Comparison of ENCODE assay signal across 20 cellular contexts in the genomic region with DNA sequence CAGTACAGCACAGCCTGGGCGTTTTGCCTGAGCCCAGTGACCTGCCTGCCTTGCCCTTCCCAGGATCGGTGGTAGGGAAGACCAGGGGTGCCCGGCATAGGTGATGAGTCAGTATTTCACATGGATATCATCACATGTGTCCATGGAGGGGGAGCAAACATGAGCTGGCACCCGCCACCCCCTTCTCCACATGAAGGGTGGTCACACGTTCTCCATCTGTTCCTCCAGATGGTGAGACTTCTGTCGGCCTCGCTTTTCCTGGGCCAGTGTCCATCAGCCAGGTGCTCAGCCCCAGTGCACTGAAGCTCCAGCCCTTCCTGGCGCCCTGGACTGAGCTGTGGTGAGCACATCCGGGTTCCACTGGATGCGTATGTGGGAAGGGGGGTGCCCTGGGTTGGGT.
DNase-seq lines count a peak whose midpoint lies in the region; TF ChIP-seq lines count a peak whose summit lies in the region.
"Had no signal": no experiment of that assay in that cellular context is flagged by ENCODE, and none has a peak within 500 bp of the region (broad histone marks: within the 10 kb centered on the region; RNA-seq: fewer than 3 reads in every experiment).

No MANE protein-coding gene starts in this region.

- H3K9ac ChIP-seq in mesenchymal stem cell (ENCODE audit: low read length), result no peak overlapping the region
- H3K9ac ChIP-seq: BLaER1 had no signal

- intact Hi-C loops in left ventricle myocardium inferior (cut with micrococcal nuclease), result no loop called here

- no peaks in the 10 kb centered on the region for H3K79me1 ChIP-seq in mesenchymal stem cell (replicated peaks; ENCODE audit: low read length, poor library complexity, severe bottlenecking)

- no peak overlapping the region for H2BK12ac ChIP-seq in mesenchymal stem cell (ENCODE audit: low read length in 2 of 2)

- H2BK15ac ChIP-seq in mesenchymal stem cell (ENCODE audit: low read depth, poor library complexity, severe bottlenecking), result no peak overlapping the region

- H3K4me3 ChIP-seq in mesenchymal stem cell (ENCODE audit: insufficient read depth in 1 of 2, low read depth in 1 of 2, low read length in 2 of 2) (no peak overlapping the region), WERI-Rb-1 (ENCODE audit: low read depth, low read length) (no peak overlapping the region), left ventricle myocardium inferior (no peak overlapping the region)
- H3K4me3 ChIP-seq: BLaER1 had no signal

- H3K23ac ChIP-seq in mesenchymal stem cell (ENCODE audit: low read length in 2 of 2), result no peak overlapping the region

- H3K4me1 ChIP-seq in mesenchymal stem cell (ENCODE audit: control insufficient read depth, insufficient read depth, low read depth, low read length) (no peaks in the 10 kb centered on the region), left ventricle myocardium inferior (no peaks in the 10 kb centered on the region)
- H3K4me1 ChIP-seq: BE2C, BLaER1 had no signal

- H2AFZ ChIP-seq in mesenchymal stem cell (ENCODE audit: low read depth, low read length), result no peak overlapping the region

- H4K91ac ChIP-seq in mesenchymal stem cell (ENCODE audit: low read length), result no peak overlapping the region

- H3K9me3 ChIP-seq in mesenchymal stem cell (ENCODE audit: control insufficient read depth, low read length) (no peaks in the 10 kb centered on the region), WERI-Rb-1 (ENCODE audit: severe bottlenecking) (no peaks in the 10 kb centered on the region), left ventricle myocardium inferior (replicated peaks) (peaks cover 28% of the 10 kb centered on the region)

- H2BK5ac ChIP-seq in mesenchymal stem cell (ENCODE audit: low read depth, low read length, poor library complexity, severe bottlenecking), result no peak overlapping the region

- no peak overlapping the region for H4K8ac ChIP-seq in mesenchymal stem cell (ENCODE audit: low read length)

- no peak overlapping the region for H2BK120ac ChIP-seq in mesenchymal stem cell (ENCODE audit: low read depth, low read length)

- DNase-seq in DMS 273 (lab: John Stamatoyannopoulos, UW; ENCODE audit: unreplicated experiment) (peak; percentile 68), G401 (ENCODE audit: low spot score) (peak; percentile 63), cerebellum (ENCODE audit: low spot score) (peak; percentile 19), mesenchymal stem cell (no peak), WERI-Rb-1 (no peak), left ventricle myocardium inferior (no peak)
- DNase-seq: ACHN; BE2C; CD4-positive, alpha-beta memory T cell; CD4-positive, CD25-positive, alpha-beta regulatory T cell; CD8-positive, alpha-beta memory T cell; COR-L47; DMS153; DMS53; DMS79; DND-41; EL; GF-D8 had no signal

- no peak overlapping the region for H2AK5ac ChIP-seq in mesenchymal stem cell (ENCODE audit: low read length, severe bottlenecking)

- WGBS in mesenchymal stem cell, result 68% methylated on average over 10 of the region's 10 CpGs

- TF ChIP-seq CTCF in WERI-Rb-1 (IDR thresholded peaks at IDR 0.05; ENCODE audit: low read depth, low read length), result no peak
- no peak for TF ChIP-seq CTCF in left ventricle myocardium inferior (IDR thresholded peaks at IDR 0.05; ENCODE audit: borderline replicate concordance)

- no peak overlapping the region for H3K14ac ChIP-seq in mesenchymal stem cell (ENCODE audit: low read length in 2 of 2)

- H3K18ac ChIP-seq in mesenchymal stem cell (ENCODE audit: low read depth in 1 of 2, low read length in 2 of 2), result no peak overlapping the region

- H3K4me2 ChIP-seq in mesenchymal stem cell (ENCODE audit: low read length, poor library complexity, severe bottlenecking), result no peak overlapping the region
- H3K4me2 ChIP-seq: BLaER1 had no signal

- in situ Hi-C loops in G401 (cut with HindIII; ENCODE audit: low sequenced_read_pairs), result no loop called here

- no peaks in the 10 kb centered on the region for H3K36me3 ChIP-seq in mesenchymal stem cell (ENCODE audit: control insufficient read depth in 1 of 2, insufficient read depth in 2 of 2, low read depth in 1 of 2, low read length in 2 of 2)
- no peaks in the 10 kb centered on the region for H3K36me3 ChIP-seq in WERI-Rb-1
- H3K36me3 ChIP-seq in left ventricle myocardium inferior, result no peaks in the 10 kb centered on the region
- H3K36me3 ChIP-seq: BE2C, BLaER1 had no signal

- no peaks in the 10 kb centered on the region for H3K27me3 ChIP-seq in mesenchymal stem cell (ENCODE audit: control insufficient read depth in 1 of 2, insufficient read depth in 1 of 2, low read length in 2 of 2)
- peaks cover 74% of the 10 kb centered on the region for H3K27me3 ChIP-seq in WERI-Rb-1 (ENCODE audit: insufficient read depth, low read depth, severe bottlenecking)
- no peaks in the 10 kb centered on the region for H3K27me3 ChIP-seq in left ventricle myocardium inferior (ENCODE audit: low read depth)
- H3K27me3 ChIP-seq: BE2C, BLaER1 had no signal

- H3K4ac ChIP-seq in mesenchymal stem cell (ENCODE audit: low read depth in 1 of 2, low read length in 2 of 2), result no peak overlapping the region

- no peak overlapping the region for H3K27ac ChIP-seq in mesenchymal stem cell (ENCODE audit: low read length, poor library complexity, severe bottlenecking)
- H3K27ac ChIP-seq in WERI-Rb-1, result no peak overlapping the region
- H3K27ac ChIP-seq in left ventricle myocardium inferior (replicated peaks), result no peak overlapping the region
- H3K27ac ChIP-seq: 22Rv1, BLaER1 had no signal

Comparison
In these comparisons a context has a peak if more than half of its experiments do, and no peak if none do; other contexts are left out.
1. DNase-seq: peak in DMS 273 (single experiment), G401 (single experiment) and cerebellum (single experiment); none in mesenchymal stem cell (single experiment), WERI-Rb-1 (single experiment) and left ventricle myocardium inferior (single experiment).